Comparison of ENCODE assay signal across 9 cellular contexts in the genomic region with DNA sequence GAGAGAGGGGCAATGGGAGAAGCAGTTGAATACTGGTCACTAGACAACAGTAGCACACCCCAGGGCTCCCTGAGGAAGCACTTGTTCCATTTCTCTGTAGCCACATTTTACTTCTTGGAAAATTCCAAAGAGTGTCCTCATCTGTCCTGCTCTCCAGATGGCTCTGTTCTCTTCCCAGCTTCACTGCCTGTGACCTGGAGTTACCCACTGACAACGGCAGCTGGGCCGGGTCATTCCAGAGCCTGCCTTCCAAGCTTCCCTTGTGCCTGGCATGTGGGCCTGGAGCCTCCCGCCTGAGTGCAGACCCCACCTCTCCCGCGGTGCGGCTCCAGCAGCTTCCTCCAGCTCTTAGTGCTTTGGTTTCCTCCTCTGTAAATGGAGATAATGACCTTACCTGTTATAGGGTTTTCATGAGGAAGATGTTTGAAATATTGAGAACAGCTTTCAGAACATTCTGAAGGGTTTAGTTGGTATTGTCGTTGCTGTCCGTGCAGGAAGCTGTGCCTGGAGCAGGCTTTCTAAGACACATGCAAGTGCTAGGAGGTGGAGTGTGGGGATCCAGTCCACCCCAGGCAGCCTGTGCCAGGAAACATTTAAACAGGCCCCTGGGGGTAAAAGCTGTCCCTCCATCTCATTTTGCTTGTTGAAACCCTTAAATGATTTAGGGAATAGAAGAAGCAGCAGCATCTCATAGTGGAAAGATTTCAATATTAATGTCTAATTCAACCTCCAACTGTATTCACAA. TPM values are rescaled to one million over a fixed set of nuclear protein-coding genes. Genes with fewer than 3 reads are reported as not detected.
DNase-seq lines count a peak whose midpoint lies in the region; ATAC-seq, FAIRE-seq and TF ChIP-seq lines count a peak whose summit lies in the region.
"Had no signal": no experiment of that assay in that cellular context is flagged by ENCODE, and none has a peak within 500 bp of the region (broad histone marks: within the 10 kb centered on the region; RNA-seq: fewer than 3 reads in every experiment).

No MANE protein-coding gene starts in this region.

- peak overlapping the region; percentile 67; the same call in 1 of the 2 replicates for H3K4me2 ChIP-seq in DOHH2 (ENCODE audit: low read length)

- H3K9ac ChIP-seq in SK-N-MC (ENCODE audit: insufficient read length), result peak overlapping the region; percentile 46

- no peaks in the 10 kb centered on the region for H3K27me3 ChIP-seq in DOHH2 (ENCODE audit: control insufficient read depth, low read length)
- no peaks in the 10 kb centered on the region for H3K27me3 ChIP-seq in left ventricle myocardium inferior (ENCODE audit: low read depth)
- no peaks in the 10 kb centered on the region for H3K27me3 ChIP-seq in gastrocnemius medialis

- peaks cover 14% of the 10 kb centered on the region for H3K4me1 ChIP-seq in DOHH2 (ENCODE audit: control insufficient read depth, low read length)
- peaks cover 62% of the 10 kb centered on the region for H3K4me1 ChIP-seq in left ventricle myocardium inferior
- H3K4me1 ChIP-seq in gastrocnemius medialis, result peaks cover 17 to 23% of the 10 kb centered on the region in 2 donors

- H3K79me2 ChIP-seq in DOHH2 (ENCODE audit: control insufficient read depth, low read length), result no peaks in the 10 kb centered on the region

- H3K36me3 ChIP-seq in DOHH2 (ENCODE audit: control insufficient read depth, low read length) (no peaks in the 10 kb centered on the region), SK-N-MC (ENCODE audit: insufficient read depth, low read length) (no peaks in the 10 kb centered on the region), left ventricle myocardium inferior (peaks cover 4% of the 10 kb centered on the region), gastrocnemius medialis (no peaks in the 10 kb centered on the region)

- no peaks in the 10 kb centered on the region for H4K20me1 ChIP-seq in DOHH2 (ENCODE audit: control insufficient read depth, insufficient read depth, low read depth, low read length)

- TF ChIP-seq POLR2A in gastrocnemius medialis (IDR thresholded peaks at IDR 0.05) (no peak), GM12892 (IDR thresholded peaks at IDR 0.05; ENCODE audit: low read depth, low read length) (no peak)

- no peaks in the 10 kb centered on the region for H3F3A ChIP-seq in DOHH2 (ENCODE audit: control insufficient read depth, insufficient read depth)

- no peak for FAIRE-seq in GM12892 (lab: Jason Lieb, UNC)

- ATAC-seq in gastrocnemius medialis, result peak; percentile 63 to 64
- ATAC-seq in GM21576 (IDR thresholded peaks at IDR 0.05; ENCODE audit: unreplicated experiment), result no peak

- H3K4me3 ChIP-seq in DOHH2 (ENCODE audit: low read length) (peak overlapping the region; percentile 78; the same call in 1 of the 2 replicates), SK-N-MC (peak overlapping the region; percentile 79), left ventricle myocardium inferior (peak overlapping the region; percentile 73), gastrocnemius medialis (no peak overlapping the region)

- intact Hi-C loops in left ventricle myocardium inferior (cut with micrococcal nuclease) (no loop called here), gastrocnemius medialis (cut with DNase I; ENCODE audit: low total_unique reads) (no loop called here)

- no peaks in the 10 kb centered on the region for H3K9me2 ChIP-seq in DOHH2 (replicated peaks; ENCODE audit: control insufficient read depth, low read length)

- TF ChIP-seq CTCF in DOHH2 (IDR thresholded peaks at IDR 0.05; ENCODE audit: low read depth, low read length, poor library complexity, severe bottlenecking), result no peak
- no peak for TF ChIP-seq CTCF in left ventricle myocardium inferior (IDR thresholded peaks at IDR 0.05; ENCODE audit: borderline replicate concordance)
- TF ChIP-seq CTCF in gastrocnemius medialis (IDR thresholded peaks at IDR 0.05 in 4 of 5, conservative IDR thresholded peaks at IDR 0.05 in 1 of 5), result no peak

- H3K27ac ChIP-seq in DOHH2 (ENCODE audit: low read depth, low read length) (no peak overlapping the region), SK-N-MC (peak overlapping the region; percentile 85), left ventricle myocardium inferior (replicated peaks) (peak overlapping the region; percentile 81), gastrocnemius medialis (peak overlapping the region; percentile 64 to 72 (median 69))

- peak; percentile 34 for DNase-seq in SK-N-MC (ENCODE audit: low read depth, low spot score)
- peak; percentile 77 for DNase-seq in left ventricle myocardium inferior
- peak in 1 of 2 donors; percentile 62 for DNase-seq in gastrocnemius medialis
- DNase-seq in stimulated activated CD4-positive, alpha-beta T cell treated with anti-CD3 and anti-CD28 coated beads, Interleukin-2, amount 100 ng/mL, for 48 hours, result no peak
- DNase-seq in GM12892 (ENCODE audit: insufficient read length), result no peak
- DNase-seq: central memory CD4-positive, alpha-beta T cell; NCI-H2227 treated with DMSO at 0.1 percent for 48 hours had no signal

- H3K9me3 ChIP-seq in DOHH2 (ENCODE audit: control insufficient read depth, insufficient read depth, low read length) (no peaks in the 10 kb centered on the region), SK-N-MC (ENCODE audit: low read depth, low read length) (no peaks in the 10 kb centered on the region), left ventricle myocardium inferior (replicated peaks) (peaks cover 5% of the 10 kb centered on the region), gastrocnemius medialis (no peaks in the 10 kb centered on the region)

- in situ Hi-C loops in gastrocnemius medialis (cut with MboI; ENCODE audit: low sequenced_read_pairs in 4 of 4), result no loop called here

RNA-seq across cellular contexts. Expression of gene EFCC1, which starts 24.8 kb away (rescaled TPM):
- total RNA-seq in left ventricle myocardium inferior (1.5 TPM), gastrocnemius medialis (1 to 10 TPM in 1 of 4 donors, under 1 TPM in 3; 0.26 to 1.2 (median 0.45) TPM)
- polyA plus RNA-seq in GM12892 (2012; ENCODE audit: missing spikeins), result not detected

RNA-seq across cellular contexts. Expression of gene CFAP92, which starts 32.0 kb away (rescaled TPM):
- total RNA-seq in left ventricle myocardium inferior (0.25 TPM), gastrocnemius medialis (under 1 TPM in 3 of 4 donors, not detected in 1; 0.07 to 0.34 (median 0.20) TPM)
- polyA plus RNA-seq in GM12892 (2012; ENCODE audit: missing spikeins), result not detected

RNA-seq across cellular contexts. Expression of gene GP9, which starts 34.7 kb away (rescaled TPM):
- total RNA-seq in left ventricle myocardium inferior, result not detected
- total RNA-seq in gastrocnemius medialis, result under 1 TPM in 1 of 4 donors, not detected in 3; 0.42 TPM
- polyA plus RNA-seq in GM12892 (2012; ENCODE audit: missing spikeins), result not detected

Comparison
In these comparisons a context has a peak if more than half of its experiments do, and no peak if none do; other contexts are left out.
1. H3K4me3 ChIP-seq: peak in DOHH2 (single experiment), SK-N-MC (single experiment) and left ventricle myocardium inferior (single experiment); none in gastrocnemius medialis (0 of 4).
2. DNase-seq: peak in SK-N-MC (single experiment) and left ventricle myocardium inferior (single experiment); none in stimulated activated CD4-positive, alpha-beta T cell treated with anti-CD3 and anti-CD28 coated beads, Interleukin-2, amount 100 ng/mL, for 48 hours (0 of 2) and GM12892 (single experiment).